Comparison of ENCODE assay signal across 28 cellular contexts in genomic region chr11:75759832-75760231, GRCh38. TPM values are rescaled to one million over a fixed set of nuclear protein-coding genes. Genes with fewer than 3 reads are reported as not detected.
"Had no signal": no experiment of that assay in that cellular context is flagged by ENCODE, and none has a peak within 500 bp of the region (broad histone marks: within the 10 kb centered on the region; RNA-seq: fewer than 3 reads in every experiment).

No MANE protein-coding gene starts in this region.

- H3K36me3 ChIP-seq: brain microvascular endothelial cell, cardiac muscle cell had no signal

- H3K9me3 Mint-ChIP-seq: activated CD8-positive, alpha-beta T cell treated with anti-CD3 and anti-CD28 coated beads for 36 hours; activated naive CD4-positive, alpha-beta T cell treated with anti-CD3 and anti-CD28 coated beads, Interleukin-2, amount 10 ng/mL, durations not matched to agents 7 days and 5 days; activated naive CD8-positive, alpha-beta T cell treated with anti-CD3 and anti-CD28 coated beads for 36 hours; activated T-cell treated with anti-CD3 and anti-CD28 coated beads, Interleukin-2, amount 50 U/mL, for 72 hours; activated T-helper 2 cell treated with anti-CD3 and anti-CD28 coated beads, Interferon-gamma antibody, Interleukin-2, Interleukin-4, amounts not matched to agents 10 μg/mL and 5 μg/mL and 100 μg/mL, durations not matched to agents 14 hours and 24 hours and 36 hours; T-helper 1 cell treated with Interleukin-12 subunit alpha and Interleukin-12 subunit beta and Interleukin-4 antibody, amounts not matched to agents 30 μg/mL and 1 μg/mL, for 36 hours had no signal

- H3K36me3 Mint-ChIP-seq: activated naive CD4-positive, alpha-beta T cell treated with anti-CD3 and anti-CD28 coated beads, Interleukin-2, amount 10 ng/mL, durations not matched to agents 7 days and 5 days; activated naive CD8-positive, alpha-beta T cell treated with anti-CD3 and anti-CD28 coated beads for 36 hours had no signal

- DNase-seq: activated CD4-positive, alpha-beta T cell treated with anti-CD3 and anti-CD28 coated beads for 4 hours; activated CD8-positive, alpha-beta memory T cell treated with anti-CD3 and anti-CD28 coated beads, Interleukin-2, amount 50 U/mL, for 4 hours; activated CD8-positive, alpha-beta T cell treated with anti-CD3 and anti-CD28 coated beads for 36 hours; activated gamma-delta T cell treated with Interleukin-2 at 50 U/mL for 16 hours; activated naive CD4-positive, alpha-beta T cell treated with anti-CD3 and anti-CD28 coated beads, Interleukin-2, amount 10 ng/mL, durations not matched to agents 7 days and 5 days; activated naive CD8-positive, alpha-beta T cell treated with anti-CD3 and anti-CD28 coated beads for 36 hours; activated T-cell treated with anti-CD3 and anti-CD28 coated beads, Interleukin-2, amount 50 U/mL, for 72 hours; brain microvascular endothelial cell; MM.1S; NCI-H1105 treated with DMSO at 0.1 percent for 48 hours; NCI-H1436 treated with DMSO at 0.1 percent for 48 hours; NCI-H1930; NCI-H2171; NCI-H226; NCI-H526; NCI-H82; RPMI8226; SK-N-SH; SW 1271 had no signal

- H3K4me1 Mint-ChIP-seq: activated naive CD8-positive, alpha-beta T cell treated with anti-CD3 and anti-CD28 coated beads for 36 hours had no signal

- H3K27me3 ChIP-seq: brain microvascular endothelial cell, cardiac muscle cell had no signal

- H3K27ac ChIP-seq: brain microvascular endothelial cell, cardiac muscle cell, KMS-11 had no signal

- H3K27me3 Mint-ChIP-seq: activated CD8-positive, alpha-beta T cell treated with anti-CD3 and anti-CD28 coated beads for 36 hours; activated naive CD8-positive, alpha-beta T cell treated with anti-CD3 and anti-CD28 coated beads for 36 hours had no signal

- H3K4me3 ChIP-seq: cardiac muscle cell had no signal

- H3K27ac Mint-ChIP-seq: activated CD8-positive, alpha-beta T cell treated with anti-CD3 and anti-CD28 coated beads for 36 hours; activated naive CD4-positive, alpha-beta T cell treated with anti-CD3 and anti-CD28 coated beads, Interleukin-2, amount 10 ng/mL, durations not matched to agents 7 days and 5 days; activated naive CD8-positive, alpha-beta T cell treated with anti-CD3 and anti-CD28 coated beads for 36 hours; activated T-cell treated with anti-CD3 and anti-CD28 coated beads, Interleukin-2, amount 50 U/mL, for 72 hours; activated T-helper 2 cell treated with anti-CD3 and anti-CD28 coated beads, Interferon-gamma antibody, Interleukin-2, Interleukin-4, amounts not matched to agents 10 μg/mL and 5 μg/mL and 100 μg/mL, durations not matched to agents 14 hours and 24 hours and 36 hours; T-helper 1 cell treated with Interleukin-12 subunit alpha and Interleukin-12 subunit beta and Interleukin-4 antibody, amounts not matched to agents 30 μg/mL and 1 μg/mL, for 36 hours had no signal

- H3K4me3 Mint-ChIP-seq: activated CD8-positive, alpha-beta T cell treated with anti-CD3 and anti-CD28 coated beads for 36 hours; activated naive CD4-positive, alpha-beta T cell treated with anti-CD3 and anti-CD28 coated beads, Interleukin-2, amount 10 ng/mL, durations not matched to agents 7 days and 5 days; activated naive CD8-positive, alpha-beta T cell treated with anti-CD3 and anti-CD28 coated beads for 36 hours; activated T-cell treated with anti-CD3 and anti-CD28 coated beads, Interleukin-2, amount 50 U/mL, for 72 hours; T-helper 1 cell treated with Interleukin-12 subunit alpha and Interleukin-12 subunit beta and Interleukin-4 antibody, amounts not matched to agents 30 μg/mL and 1 μg/mL, for 36 hours had no signal

- H3K9me3 ChIP-seq: SK-N-SH had no signal

- H3K9ac ChIP-seq: KMS-11, SK-N-SH had no signal

- H3K4me2 ChIP-seq: KMS-11, SK-N-SH had no signal

- ATAC-seq: activated CD4-positive, CD25-positive, alpha-beta regulatory T cell treated with anti-CD3 and anti-CD28 coated beads, Interleukin-2, amount 50 U/mL, for 24 hours; activated CD8-positive, alpha-beta T cell treated with anti-CD3 and anti-CD28 coated beads for 36 hours; activated T-cell treated with anti-CD3 and anti-CD28 coated beads, Interleukin-2, amount 50 U/mL, for 72 hours; Panc1; Right ventricle myocardium inferior had no signal

RNA-seq across cellular contexts. Expression of gene MOGAT2, which starts 42.2 kb away (rescaled TPM):
- total RNA-seq: activated CD8-positive, alpha-beta T cell treated with anti-CD3 and anti-CD28 coated beads for 36 hours; activated naive CD8-positive, alpha-beta T cell treated with anti-CD3 and anti-CD28 coated beads for 36 hours; activated T-cell treated with anti-CD3 and anti-CD28 coated beads, Interleukin-2, amount 50 U/mL, for 72 hours; activated T-helper 2 cell treated with anti-CD3 and anti-CD28 coated beads, Interferon-gamma antibody, Interleukin-2, Interleukin-4, amounts not matched to agents 10 μg/mL and 5 μg/mL and 100 μg/mL, durations not matched to agents 14 hours and 24 hours and 36 hours; NCI-H460; OCI-LY7 had no signal
- polyA plus RNA-seq: cardiac muscle cell had no signal
